ENCODE assay signal across 8 cellular contexts in genomic region chr3:194203482-194204035, GRCh38.
DNase-seq lines count a peak whose midpoint lies in the region; ATAC-seq and TF ChIP-seq lines count a peak whose summit lies in the region.

No MANE protein-coding gene starts in this region.

- DNase-seq in NCI-H146 treated with DMSO at 0.1 percent for 48 hours (lab: John Stamatoyannopoulos, UW; ENCODE audit: unreplicated experiment): peak; percentile 44
- no peak for DNase-seq in spleen
- no peak for DNase-seq in SK-N-SH
- no peak for DNase-seq in hepatic stellate cell (ENCODE audit: low spot score)
- no peak for DNase-seq in hypothalamus (lab: John Stamatoyannopoulos, UW)
- no peak for DNase-seq in NCI-H1092 (lab: John Stamatoyannopoulos, UW)

- H3K9ac ChIP-seq in duodenal mucosa (ENCODE audit: low read depth in 1 of 2, low read length in 2 of 2) (peak overlapping the region in 1 of 2 donors; percentile 7), SK-N-SH (no peak overlapping the region)

- ATAC-seq in GM19023 (IDR thresholded peaks at IDR 0.05; ENCODE audit: unreplicated experiment): peak; percentile 45

- H3K4me1 ChIP-seq in duodenal mucosa (ENCODE audit: control insufficient read depth in 1 of 2, insufficient read depth in 2 of 2, low read length in 2 of 2) (peaks cover 0 to 4% of the 10 kb centered on the region in 2 donors), spleen (peaks cover 0 to 45% (median 32%) of the 10 kb centered on the region in 6 donors), SK-N-SH (ENCODE audit: control insufficient read depth in 1 of 2, insufficient read depth in 2 of 2, low read depth in 1 of 2, low read length in 1 of 2) (peaks cover 0 to 23% of the 10 kb centered on the region in 2 experiments; a peak in 2 of 4 replicates)

- no peak for TF ChIP-seq CTCF in spleen (IDR thresholded peaks at IDR 0.05 in 8 of 11, conservative IDR thresholded peaks at IDR 0.05 in 3 of 11)
- no peak for TF ChIP-seq CTCF in SK-N-SH (IDR thresholded peaks at IDR 0.05)

- intact Hi-C loops in spleen (cut with DNase I; ENCODE audit: low total_unique reads): no loop called here

- H4K20me1 ChIP-seq in SK-N-SH (ENCODE audit: insufficient read depth): no peaks in the 10 kb centered on the region

- H2AFZ ChIP-seq in SK-N-SH (ENCODE audit: low read depth): no peak overlapping the region

- TF ChIP-seq POLR2A in spleen (IDR thresholded peaks at IDR 0.05): no peak

- peaks cover 9 to 24% of the 10 kb centered on the region in 2 donors for H3K27me3 ChIP-seq in duodenal mucosa (ENCODE audit: control insufficient read depth in 1 of 2, insufficient read depth in 2 of 2, low read length in 2 of 2)
- H3K27me3 ChIP-seq in spleen (replicated peaks in 1 of 7): peaks cover 0 to 56% (median 15%) of the 10 kb centered on the region in 7 donors
- no peaks in the 10 kb centered on the region for H3K27me3 ChIP-seq in SK-N-SH (ENCODE audit: insufficient read depth)

- H3K4me2 ChIP-seq in SK-N-SH: no peak overlapping the region

- H3K36me3 ChIP-seq in duodenal mucosa (ENCODE audit: control insufficient read depth in 1 of 2, insufficient read depth in 2 of 2, low read length in 2 of 2) (no peaks in the 10 kb centered on the region), spleen (no peaks in the 10 kb centered on the region), SK-N-SH (replicated peaks in 1 of 2; ENCODE audit: control insufficient read depth in 1 of 2, insufficient read depth in 2 of 2, low read length in 1 of 2) (no peaks in the 10 kb centered on the region)

- TF ChIP-seq RAD21 in SK-N-SH (IDR thresholded peaks at IDR 0.05; ENCODE audit: low read length): no peak

- H3K79me2 ChIP-seq in SK-N-SH (ENCODE audit: insufficient read depth): no peaks in the 10 kb centered on the region

- POLR2A ChIA-PET in SK-N-SH (lab: Yijun Ruan, JAX): no interaction called here

- no peak overlapping the region for H3K27ac ChIP-seq in duodenal mucosa (ENCODE audit: low read depth, low read length)
- no peak overlapping the region for H3K27ac ChIP-seq in spleen
- no peak overlapping the region for H3K27ac ChIP-seq in SK-N-SH (ENCODE audit: low read depth in 2 of 2, low read length in 1 of 2)

- H3K4me3 ChIP-seq in duodenal mucosa (ENCODE audit: low read depth in 1 of 2, low read length in 2 of 2) (peak overlapping the region; percentile 20 to 30), spleen (peak overlapping the region in 7 of 8 donors; percentile 5 to 62 (median 21)), SK-N-SH (ENCODE audit: low read depth in 2 of 2, low read length in 1 of 2) (no peak overlapping the region)

- CTCF ChIA-PET in SK-N-SH (lab: Yijun Ruan, JAX): interaction anchor here (0.6 to 0.7 kb wide), 2 partner anchors 79 to 118 kb away, joined by 3 read pairs; no protein-coding TSS in a partner anchor

- H3K9me2 ChIP-seq in SK-N-SH: no peaks in the 10 kb centered on the region

- no peak for TF ChIP-seq EP300 in SK-N-SH (IDR thresholded peaks at IDR 0.05; ENCODE audit: borderline replicate concordance in 1 of 2, low read depth in 1 of 2, low read length in 1 of 2)

- WGBS in spleen, 5 donors: 33 to 49% (median 44%) methylated on average over 11 of the region's 11 CpGs
- WGBS in SK-N-SH (ENCODE audit: low lambda C conversion rate): 86% methylated on average over 11 of the region's 11 CpGs

- no peaks in the 10 kb centered on the region for H3F3A ChIP-seq in SK-N-SH (replicated peaks; ENCODE audit: insufficient read depth)

- H3K9me3 ChIP-seq in duodenal mucosa (ENCODE audit: control insufficient read depth in 1 of 2, low read length in 2 of 2): no peaks in the 10 kb centered on the region
- no peaks in the 10 kb centered on the region for H3K9me3 ChIP-seq in spleen
- H3K9me3 ChIP-seq in SK-N-SH: no peaks in the 10 kb centered on the region

TF ChIP-seq in SK-N-SH, 30 proteins besides CTCF, POLR2A, EP300 and RAD21:
- TF ChIP-seq USF2 (IDR thresholded peaks at IDR 0.05; ENCODE audit: borderline replicate concordance, low read depth, low read length) (no peak), RCOR1 (IDR thresholded peaks at IDR 0.05; ENCODE audit: low read length) (no peak), USF1 (IDR thresholded peaks at IDR 0.05; ENCODE audit: borderline replicate concordance, low read depth) (no peak), RFX5 (IDR thresholded peaks at IDR 0.05; ENCODE audit: low read length) (no peak), PBX3 (IDR thresholded peaks at IDR 0.05) (no peak)

Comparison
In these comparisons a context has a peak if more than half of its experiments do, and no peak if none do; other contexts are left out.
1. H3K4me3 ChIP-seq: peak in duodenal mucosa (2 of 2) and spleen (7 of 8); none in SK-N-SH (0 of 2).